ENCODE assay signal across 8 cellular contexts in the genomic region with DNA sequence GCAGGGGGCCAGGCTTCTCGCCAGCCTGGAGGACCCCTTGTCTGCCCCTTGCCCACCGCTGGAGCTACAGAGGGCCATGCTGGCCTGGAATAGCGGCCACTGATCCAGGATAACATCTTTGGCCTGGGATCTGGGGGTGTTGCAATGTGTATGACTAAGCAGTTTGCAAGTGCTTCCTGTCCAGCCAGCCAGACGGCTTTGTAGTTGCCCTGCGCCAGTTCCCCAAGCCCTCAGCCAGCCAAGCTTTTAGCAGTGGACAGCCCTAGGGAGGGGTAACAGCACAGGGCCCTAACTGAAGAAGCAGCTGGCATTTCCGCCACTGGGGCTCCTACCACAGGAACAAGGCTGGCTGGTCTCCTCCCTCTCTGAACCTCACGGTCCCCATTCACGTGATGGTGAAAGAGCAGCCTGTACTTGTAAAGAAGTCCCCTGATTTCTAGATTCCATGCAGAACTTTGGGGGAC. TPM values are rescaled to one million over a fixed set of nuclear protein-coding genes. Genes with fewer than 3 reads are reported as not detected.
DNase-seq lines count a peak whose midpoint lies in the region; ATAC-seq and TF ChIP-seq lines count a peak whose summit lies in the region.

No MANE protein-coding gene starts in this region.

- WGBS in upper lobe of left lung, 2 donors, result 20 to 21% methylated on average over 3 to 6 of the region's 8 CpGs

- no peaks in the 10 kb centered on the region for H3K27me3 ChIP-seq in BJ (ENCODE audit: control insufficient read depth, insufficient read depth, low read length)
- no peaks in the 10 kb centered on the region for H3K27me3 ChIP-seq in MG63
- H3K27me3 ChIP-seq in breast epithelium, result no peaks in the 10 kb centered on the region
- no peaks in the 10 kb centered on the region for H3K27me3 ChIP-seq in left lung
- H3K27me3 ChIP-seq in upper lobe of left lung, result no peaks in the 10 kb centered on the region

- H3K9me3 ChIP-seq in MG63, result no peaks in the 10 kb centered on the region
- H3K9me3 ChIP-seq in breast epithelium, result no peaks in the 10 kb centered on the region
- no peaks in the 10 kb centered on the region for H3K9me3 ChIP-seq in left lung
- H3K9me3 ChIP-seq in upper lobe of left lung, result no peaks in the 10 kb centered on the region

- peak; percentile 68 for DNase-seq in BJ (ENCODE audit: low read depth)
- peak; percentile 97 for DNase-seq in MG63
- peak; percentile 94 to 96 for DNase-seq in breast epithelium (ENCODE audit: low spot score in 2 of 2)
- peak; percentile 93 to 94 for DNase-seq in left lung
- peak in 1 of 2 donors; percentile 97 for DNase-seq in upper lobe of left lung
- no peak for DNase-seq in NCI-H1105 treated with DMSO at 0.1 percent for 48 hours (lab: John Stamatoyannopoulos, UW)
- DNase-seq in NCI-H128 (lab: John Stamatoyannopoulos, UW; ENCODE audit: unreplicated experiment), result no peak

- TF ChIP-seq POLR2A in breast epithelium (IDR thresholded peaks at IDR 0.05) (no peak), upper lobe of left lung (IDR thresholded peaks at IDR 0.05) (peak in 1 of 4 donors; percentile 45)

- POLR2A ChIA-PET in BJ (lab: Charles Lee), result no interaction called here

- CTCF ChIA-PET in BJ (lab: Yijun Ruan, JAX), result interaction anchor here (0.9 to 1.6 kb wide), 4 partner anchors 17 to 206 kb away, joined by 3 to 5 read pairs (median 4); no protein-coding TSS in a partner anchor

- peak; percentile 94 for ATAC-seq in left lung
- peak; percentile 95 to 97 for ATAC-seq in upper lobe of left lung (ENCODE audit: low FRiP score in 2 of 2)
- ATAC-seq in HG03159 (IDR thresholded peaks at IDR 0.05; ENCODE audit: unreplicated experiment), result no peak

- intact Hi-C loops in breast epithelium (cut with DNase I; ENCODE audit: low total_unique reads) (no loop called here), left lung (cut with DNase I) (no loop called here)

- TF ChIP-seq CTCF in BJ (IDR thresholded peaks at IDR 0.05; ENCODE audit: insufficient read depth, low read depth, low read length) (peak; percentile 27), breast epithelium (IDR thresholded peaks at IDR 0.05) (peak in 2 of 3 donors; percentile 43 to 54), left lung (IDR thresholded peaks at IDR 0.05) (peak in 1 of 2 donors; percentile 36), upper lobe of left lung (IDR thresholded peaks at IDR 0.05) (peak in 4 of 6 experiments; percentile 19 to 62 (median 40))

- peak in 2 of 4 donors; percentile 75 to 87 for TF ChIP-seq EP300 in upper lobe of left lung (IDR thresholded peaks at IDR 0.05)

- H3K4me1 ChIP-seq in breast epithelium (peaks cover 14% of the 10 kb centered on the region in 2 donors), left lung (peaks cover 19 to 40% of the 10 kb centered on the region in 2 donors), upper lobe of left lung (peaks cover 24 to 45% (median 42%) of the 10 kb centered on the region in 4 donors)

- peaks cover 23% of the 10 kb centered on the region for H3K36me3 ChIP-seq in BJ (ENCODE audit: control insufficient read depth, insufficient read depth, low read length)
- peaks cover 48% of the 10 kb centered on the region for H3K36me3 ChIP-seq in MG63
- H3K36me3 ChIP-seq in breast epithelium, result no peaks in the 10 kb centered on the region
- peaks cover 0 to 90% of the 10 kb centered on the region in 2 donors for H3K36me3 ChIP-seq in left lung
- H3K36me3 ChIP-seq in upper lobe of left lung, result peaks cover 0 to 78% (median 50%) of the 10 kb centered on the region in 4 donors

- H3K4me3 ChIP-seq in BJ (ENCODE audit: low read depth, low read length) (no peak overlapping the region), MG63 (no peak overlapping the region), breast epithelium (peak overlapping the region in 1 of 3 donors; percentile 38), left lung (no peak overlapping the region), upper lobe of left lung (no peak overlapping the region)

- H3K27ac ChIP-seq in breast epithelium (peak overlapping the region; percentile 84 to 86), left lung (peak overlapping the region; percentile 79 to 86), upper lobe of left lung (peak overlapping the region; percentile 74 to 86 (median 82))

RNA-seq across cellular contexts. Expression of a gene that starts 32.1 kb away (rescaled TPM):
- 165 and 184 TPM in 2 replicates for polyA plus RNA-seq in BJ (2011; rRNA removed)
- polyA minus RNA-seq in BJ (2011; rRNA and poly(A)+ RNA removed), result 85.1 and 102 TPM in 2 replicates
- total RNA-seq in MG63 (2014; rRNA removed; shearing (Covaris generic); ENCODE audit: low replicate concordance), result 46.4 and 71.1 TPM in 2 replicates
- 10 to 100 TPM; 61.2 to 74.1 (median 68.3) TPM for total RNA-seq in breast epithelium
- total RNA-seq in left lung, result 100 to 1,000 TPM in 1 of 2 donors, 10 to 100 TPM in 1; 77.4 to 154 TPM
- 100 to 1,000 TPM in 2 of 6 donors, 10 to 100 TPM in 4; 50.5 to 107 (median 78.2) TPM for total RNA-seq in upper lobe of left lung

RNA-seq across cellular contexts. Expression of a gene that starts 32.4 kb away (rescaled TPM):
- polyA plus RNA-seq in BJ (2011; rRNA removed), result 22.3 and 29.0 TPM in 2 replicates
- polyA minus RNA-seq in BJ (2011; rRNA and poly(A)+ RNA removed), result 5.3 and 12.0 TPM in 2 replicates
- total RNA-seq in MG63 (2014; rRNA removed; shearing (Covaris generic); ENCODE audit: low replicate concordance), result 33.2 and 38.9 TPM in 2 replicates
- total RNA-seq in breast epithelium (10 to 100 TPM; 22.5 to 26.2 (median 23.0) TPM), left lung (10 to 100 TPM; 20.4 to 22.6 TPM), upper lobe of left lung (10 to 100 TPM in 5 of 6 donors, 1 to 10 TPM in 1; 9.4 to 24.4 (median 22.4) TPM)

RNA-seq across cellular contexts. Expression of a gene that starts 38.8 kb away (rescaled TPM):
- 48.5 and 62.6 TPM in 2 replicates for polyA plus RNA-seq in BJ (2011; rRNA removed)
- polyA minus RNA-seq in BJ (2011; rRNA and poly(A)+ RNA removed), result 44.8 and 55.4 TPM in 2 replicates
- total RNA-seq in MG63 (2014; rRNA removed; shearing (Covaris generic); ENCODE audit: low replicate concordance), result 36.2 and 37.8 TPM in 2 replicates
- total RNA-seq in breast epithelium, result 10 to 100 TPM; 37.0 to 60.3 (median 45.8) TPM
- 10 to 100 TPM; 55.7 to 57.4 TPM for total RNA-seq in left lung
- 100 to 1,000 TPM in 1 of 6 donors, 10 to 100 TPM in 5; 42.3 to 129 (median 64.3) TPM for total RNA-seq in upper lobe of left lung

Comparison
In these comparisons a context has a peak if more than half of its experiments do, and no peak if none do; other contexts are left out.
1. DNase-seq: peak in BJ (single experiment), MG63 (single experiment), breast epithelium (2 of 2) and left lung (2 of 2); none in NCI-H1105 treated with DMSO at 0.1 percent for 48 hours (single experiment) and NCI-H128 (single experiment).
2. Peak in every context shown above with its lines, with median percentiles within 50 percentile points of each other: H3K27ac ChIP-seq.